8 cellular contexts compared by ENCODE assay signal in the genomic region with DNA sequence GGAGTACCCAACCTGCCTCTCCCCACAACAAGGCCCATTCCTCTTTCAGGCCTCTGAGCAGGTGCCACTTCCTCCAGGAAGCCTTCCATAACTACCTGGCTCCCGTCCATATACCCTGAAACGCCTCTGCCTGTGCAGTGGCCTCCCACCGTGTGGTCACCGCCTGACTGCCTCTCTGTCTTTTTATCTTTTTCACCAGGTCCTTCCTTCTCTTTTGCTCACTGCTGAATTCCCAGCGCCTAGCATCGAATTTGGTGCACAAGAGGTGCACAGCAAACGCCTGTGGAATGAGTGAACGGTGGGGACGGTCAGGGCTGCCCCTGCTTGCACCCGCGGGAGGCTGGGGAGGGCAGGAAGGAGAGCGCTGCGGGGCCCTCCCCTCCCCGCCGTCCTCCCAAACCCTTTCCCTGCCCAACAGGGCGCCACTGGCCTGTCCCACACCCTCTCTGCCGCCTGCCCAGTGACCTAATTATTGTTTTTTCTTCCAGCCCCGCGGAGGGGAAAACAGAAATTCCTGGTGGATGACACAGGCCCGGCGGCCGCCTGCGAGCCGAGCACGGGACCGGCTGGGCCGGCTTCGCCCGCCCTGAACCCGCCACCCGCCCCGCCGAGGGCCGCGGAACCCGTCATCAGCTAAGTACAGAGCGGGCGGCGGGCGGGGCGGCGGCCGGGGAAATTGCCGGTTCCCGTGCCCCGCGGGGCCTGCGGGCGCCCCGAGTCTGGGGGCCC.
DNase-seq lines count a peak whose midpoint lies in the region; ATAC-seq and TF ChIP-seq lines count a peak whose summit lies in the region.

No MANE protein-coding gene starts in this region.

- H3K36me3 ChIP-seq in CD4-positive, alpha-beta memory T cell (ENCODE audit: insufficient read depth, low read length) = no peaks in the 10 kb centered on the region
- no peaks in the 10 kb centered on the region for H3K36me3 ChIP-seq in HUES6 (ENCODE audit: control insufficient read depth, insufficient read depth, low read length)
- H3K36me3 ChIP-seq in neural progenitor cell = no peaks in the 10 kb centered on the region

- POLR2A ChIA-PET in CD4-positive, alpha-beta memory T cell (lab: Charles Lee; ENCODE audit: partially characterized antibody) = no interaction called here

- no peaks in the 10 kb centered on the region for H3K4me1 ChIP-seq in CD4-positive, alpha-beta memory T cell (ENCODE audit: insufficient read depth, low read length)
- H3K4me1 ChIP-seq in HUES6 (ENCODE audit: control insufficient read depth, insufficient read depth, low read length) = peaks cover 24% of the 10 kb centered on the region
- peaks cover 12% of the 10 kb centered on the region for H3K4me1 ChIP-seq in neural progenitor cell

- TF ChIP-seq CTCF in neural progenitor cell (IDR thresholded peaks at IDR 0.05) = no peak

- no peak for ATAC-seq in HG03175 (IDR thresholded peaks at IDR 0.05; ENCODE audit: unreplicated experiment)
- ATAC-seq in HG03354 (IDR thresholded peaks at IDR 0.05; ENCODE audit: poor library complexity, severe bottlenecking, unreplicated experiment) = no peak
- no peak for ATAC-seq in HG02610 (IDR thresholded peaks at IDR 0.05; ENCODE audit: unreplicated experiment)

- peaks cover 3 to 8% (median 5%) of the 10 kb centered on the region in 4 donors for H3K4me1 Mint-ChIP-seq in CD4-positive, alpha-beta memory T cell
- H3K4me1 Mint-ChIP-seq in activated naive CD8-positive, alpha-beta T cell treated with anti-CD3 and anti-CD28 coated beads for 36 hours = peaks cover 4% of the 10 kb centered on the region
- H3K4me1 Mint-ChIP-seq in neural progenitor cell = peaks cover 21% of the 10 kb centered on the region

- peaks cover 6% of the 10 kb centered on the region for H4K20me1 ChIP-seq in neural progenitor cell (ENCODE audit: low read depth)

- intact Hi-C loops in CD4-positive, alpha-beta memory T cell (cut with micrococcal nuclease) = no loop called here

- H3K36me3 Mint-ChIP-seq in CD4-positive, alpha-beta memory T cell = no peaks in the 10 kb centered on the region
- no peaks in the 10 kb centered on the region for H3K36me3 Mint-ChIP-seq in activated naive CD8-positive, alpha-beta T cell treated with anti-CD3 and anti-CD28 coated beads for 36 hours
- H3K36me3 Mint-ChIP-seq in neural progenitor cell = no peaks in the 10 kb centered on the region

- H3K4me2 ChIP-seq in neural progenitor cell = peak overlapping the region; percentile 72

- no peaks in the 10 kb centered on the region for H3K9me3 ChIP-seq in CD4-positive, alpha-beta memory T cell (ENCODE audit: control insufficient read depth in 1 of 2, low read length in 2 of 2)
- no peaks in the 10 kb centered on the region for H3K9me3 ChIP-seq in HUES6 (ENCODE audit: control insufficient read depth, insufficient read depth, low read depth, low read length)
- H3K9me3 ChIP-seq in neural progenitor cell (ENCODE audit: low read depth) = no peaks in the 10 kb centered on the region

- no peak overlapping the region for H3K4me3 ChIP-seq in CD4-positive, alpha-beta memory T cell (ENCODE audit: low read length in 2 of 2)
- peak overlapping the region; percentile 63 for H3K4me3 ChIP-seq in HUES6 (ENCODE audit: low read depth, low read length)
- peak overlapping the region; percentile 38 for H3K4me3 ChIP-seq in neural progenitor cell

- peak in 2 of 5 donors; percentile 8 to 11 for DNase-seq in CD4-positive, alpha-beta memory T cell
- DNase-seq in activated naive CD8-positive, alpha-beta T cell treated with anti-CD3 and anti-CD28 coated beads for 36 hours = no peak
- DNase-seq in glomerular visceral epithelial cell (ENCODE audit: extremely low spot score) (peak; percentile 95), neural progenitor cell (ENCODE audit: low spot score) (peak; percentile 81)

- H3K79me2 ChIP-seq in neural progenitor cell (ENCODE audit: low read depth) = no peaks in the 10 kb centered on the region

- H3K9me3 Mint-ChIP-seq in CD4-positive, alpha-beta memory T cell = no peaks in the 10 kb centered on the region
- H3K9me3 Mint-ChIP-seq in activated naive CD8-positive, alpha-beta T cell treated with anti-CD3 and anti-CD28 coated beads for 36 hours = no peaks in the 10 kb centered on the region
- H3K9me3 Mint-ChIP-seq in neural progenitor cell = no peaks in the 10 kb centered on the region

- no peak overlapping the region for H3K27ac Mint-ChIP-seq in CD4-positive, alpha-beta memory T cell
- no peak overlapping the region for H3K27ac Mint-ChIP-seq in activated naive CD8-positive, alpha-beta T cell treated with anti-CD3 and anti-CD28 coated beads for 36 hours
- no peak overlapping the region for H3K27ac Mint-ChIP-seq in neural progenitor cell

- H3K27me3 Mint-ChIP-seq in CD4-positive, alpha-beta memory T cell = peaks cover 32 to 44% of the 10 kb centered on the region in 2 donors
- peaks cover 45% of the 10 kb centered on the region for H3K27me3 Mint-ChIP-seq in activated naive CD8-positive, alpha-beta T cell treated with anti-CD3 and anti-CD28 coated beads for 36 hours
- H3K27me3 Mint-ChIP-seq in neural progenitor cell (ENCODE audit: insufficient read depth, low read depth) = peaks cover 8% of the 10 kb centered on the region

- H3K27ac ChIP-seq in CD4-positive, alpha-beta memory T cell (ENCODE audit: low read depth, low read length) = no peak overlapping the region
- H3K27ac ChIP-seq in HUES6 (ENCODE audit: low read depth, low read length) (no peak overlapping the region; the same call in 1 of the 2 replicates), neural progenitor cell (no peak overlapping the region)

- H2AFZ ChIP-seq in neural progenitor cell (replicated peaks) = peak overlapping the region; percentile 47

- H3F3A ChIP-seq in neural progenitor cell (ENCODE audit: low read depth) = peaks cover 19% of the 10 kb centered on the region

- CTCF ChIA-PET in CD4-positive, alpha-beta memory T cell (lab: Charles Lee; ENCODE audit: partially characterized antibody) = no interaction called here

- peaks cover 7% of the 10 kb centered on the region for H3K27me3 ChIP-seq in CD4-positive, alpha-beta memory T cell (ENCODE audit: insufficient read depth, low read length)
- H3K27me3 ChIP-seq in HUES6 (ENCODE audit: control insufficient read depth, insufficient read depth, low read length) (peaks cover 30% of the 10 kb centered on the region), neural progenitor cell (peaks cover 49% of the 10 kb centered on the region)

- H3K9ac ChIP-seq in HUES6 (ENCODE audit: low read length) = peak overlapping the region; percentile 67
- H3K9ac ChIP-seq in neural progenitor cell = no peak overlapping the region

- peak overlapping the region in 5 of 8 donors; percentile 6 to 71 (median 52) for H3K4me3 Mint-ChIP-seq in CD4-positive, alpha-beta memory T cell
- H3K4me3 Mint-ChIP-seq in activated naive CD8-positive, alpha-beta T cell treated with anti-CD3 and anti-CD28 coated beads for 36 hours = peak overlapping the region; percentile 13
- peak overlapping the region; percentile 71 for H3K4me3 Mint-ChIP-seq in neural progenitor cell

Comparison
In these comparisons a context has a peak if more than half of its experiments do, and no peak if none do; other contexts are left out.
1. H3K4me3 ChIP-seq: peak in HUES6 (single experiment) and neural progenitor cell (single experiment); none in CD4-positive, alpha-beta memory T cell (0 of 2).
2. H3K4me3 Mint-ChIP-seq: peak in every context shown above with its lines; median percentile 71 in neural progenitor cell; 52 in CD4-positive, alpha-beta memory T cell; 13 in activated naive CD8-positive, alpha-beta T cell treated with anti-CD3 and anti-CD28 coated beads for 36 hours.